1 cellular context compared by ENCODE assay signal in the genomic region with DNA sequence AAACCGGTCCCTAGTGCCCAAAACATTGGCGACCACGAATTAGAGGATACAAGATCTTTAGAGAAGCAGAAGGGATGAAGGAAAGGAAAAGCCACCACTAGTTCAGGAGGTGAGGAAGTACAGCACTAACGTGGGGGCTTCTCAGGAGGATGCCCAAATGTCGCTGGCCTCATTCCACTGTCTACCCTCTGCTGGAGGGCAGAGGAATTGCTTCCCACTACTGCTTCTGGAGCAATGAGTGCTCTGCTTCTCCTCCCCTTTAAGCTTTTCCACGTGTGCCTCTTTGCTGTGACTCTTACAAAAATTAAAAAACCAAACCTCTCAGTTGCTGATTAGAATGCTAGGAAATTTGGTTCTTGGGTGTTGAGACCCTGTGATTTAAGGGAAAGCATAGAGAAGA.
TF ChIP-seq lines count a peak whose summit lies in the region.

No MANE protein-coding gene starts in this region.

TF ChIP-seq in H1, 55 proteins besides CTCF, POLR2A, EP300 and RAD21 (continued from another document):
- TF ChIP-seq, protein P1, sequence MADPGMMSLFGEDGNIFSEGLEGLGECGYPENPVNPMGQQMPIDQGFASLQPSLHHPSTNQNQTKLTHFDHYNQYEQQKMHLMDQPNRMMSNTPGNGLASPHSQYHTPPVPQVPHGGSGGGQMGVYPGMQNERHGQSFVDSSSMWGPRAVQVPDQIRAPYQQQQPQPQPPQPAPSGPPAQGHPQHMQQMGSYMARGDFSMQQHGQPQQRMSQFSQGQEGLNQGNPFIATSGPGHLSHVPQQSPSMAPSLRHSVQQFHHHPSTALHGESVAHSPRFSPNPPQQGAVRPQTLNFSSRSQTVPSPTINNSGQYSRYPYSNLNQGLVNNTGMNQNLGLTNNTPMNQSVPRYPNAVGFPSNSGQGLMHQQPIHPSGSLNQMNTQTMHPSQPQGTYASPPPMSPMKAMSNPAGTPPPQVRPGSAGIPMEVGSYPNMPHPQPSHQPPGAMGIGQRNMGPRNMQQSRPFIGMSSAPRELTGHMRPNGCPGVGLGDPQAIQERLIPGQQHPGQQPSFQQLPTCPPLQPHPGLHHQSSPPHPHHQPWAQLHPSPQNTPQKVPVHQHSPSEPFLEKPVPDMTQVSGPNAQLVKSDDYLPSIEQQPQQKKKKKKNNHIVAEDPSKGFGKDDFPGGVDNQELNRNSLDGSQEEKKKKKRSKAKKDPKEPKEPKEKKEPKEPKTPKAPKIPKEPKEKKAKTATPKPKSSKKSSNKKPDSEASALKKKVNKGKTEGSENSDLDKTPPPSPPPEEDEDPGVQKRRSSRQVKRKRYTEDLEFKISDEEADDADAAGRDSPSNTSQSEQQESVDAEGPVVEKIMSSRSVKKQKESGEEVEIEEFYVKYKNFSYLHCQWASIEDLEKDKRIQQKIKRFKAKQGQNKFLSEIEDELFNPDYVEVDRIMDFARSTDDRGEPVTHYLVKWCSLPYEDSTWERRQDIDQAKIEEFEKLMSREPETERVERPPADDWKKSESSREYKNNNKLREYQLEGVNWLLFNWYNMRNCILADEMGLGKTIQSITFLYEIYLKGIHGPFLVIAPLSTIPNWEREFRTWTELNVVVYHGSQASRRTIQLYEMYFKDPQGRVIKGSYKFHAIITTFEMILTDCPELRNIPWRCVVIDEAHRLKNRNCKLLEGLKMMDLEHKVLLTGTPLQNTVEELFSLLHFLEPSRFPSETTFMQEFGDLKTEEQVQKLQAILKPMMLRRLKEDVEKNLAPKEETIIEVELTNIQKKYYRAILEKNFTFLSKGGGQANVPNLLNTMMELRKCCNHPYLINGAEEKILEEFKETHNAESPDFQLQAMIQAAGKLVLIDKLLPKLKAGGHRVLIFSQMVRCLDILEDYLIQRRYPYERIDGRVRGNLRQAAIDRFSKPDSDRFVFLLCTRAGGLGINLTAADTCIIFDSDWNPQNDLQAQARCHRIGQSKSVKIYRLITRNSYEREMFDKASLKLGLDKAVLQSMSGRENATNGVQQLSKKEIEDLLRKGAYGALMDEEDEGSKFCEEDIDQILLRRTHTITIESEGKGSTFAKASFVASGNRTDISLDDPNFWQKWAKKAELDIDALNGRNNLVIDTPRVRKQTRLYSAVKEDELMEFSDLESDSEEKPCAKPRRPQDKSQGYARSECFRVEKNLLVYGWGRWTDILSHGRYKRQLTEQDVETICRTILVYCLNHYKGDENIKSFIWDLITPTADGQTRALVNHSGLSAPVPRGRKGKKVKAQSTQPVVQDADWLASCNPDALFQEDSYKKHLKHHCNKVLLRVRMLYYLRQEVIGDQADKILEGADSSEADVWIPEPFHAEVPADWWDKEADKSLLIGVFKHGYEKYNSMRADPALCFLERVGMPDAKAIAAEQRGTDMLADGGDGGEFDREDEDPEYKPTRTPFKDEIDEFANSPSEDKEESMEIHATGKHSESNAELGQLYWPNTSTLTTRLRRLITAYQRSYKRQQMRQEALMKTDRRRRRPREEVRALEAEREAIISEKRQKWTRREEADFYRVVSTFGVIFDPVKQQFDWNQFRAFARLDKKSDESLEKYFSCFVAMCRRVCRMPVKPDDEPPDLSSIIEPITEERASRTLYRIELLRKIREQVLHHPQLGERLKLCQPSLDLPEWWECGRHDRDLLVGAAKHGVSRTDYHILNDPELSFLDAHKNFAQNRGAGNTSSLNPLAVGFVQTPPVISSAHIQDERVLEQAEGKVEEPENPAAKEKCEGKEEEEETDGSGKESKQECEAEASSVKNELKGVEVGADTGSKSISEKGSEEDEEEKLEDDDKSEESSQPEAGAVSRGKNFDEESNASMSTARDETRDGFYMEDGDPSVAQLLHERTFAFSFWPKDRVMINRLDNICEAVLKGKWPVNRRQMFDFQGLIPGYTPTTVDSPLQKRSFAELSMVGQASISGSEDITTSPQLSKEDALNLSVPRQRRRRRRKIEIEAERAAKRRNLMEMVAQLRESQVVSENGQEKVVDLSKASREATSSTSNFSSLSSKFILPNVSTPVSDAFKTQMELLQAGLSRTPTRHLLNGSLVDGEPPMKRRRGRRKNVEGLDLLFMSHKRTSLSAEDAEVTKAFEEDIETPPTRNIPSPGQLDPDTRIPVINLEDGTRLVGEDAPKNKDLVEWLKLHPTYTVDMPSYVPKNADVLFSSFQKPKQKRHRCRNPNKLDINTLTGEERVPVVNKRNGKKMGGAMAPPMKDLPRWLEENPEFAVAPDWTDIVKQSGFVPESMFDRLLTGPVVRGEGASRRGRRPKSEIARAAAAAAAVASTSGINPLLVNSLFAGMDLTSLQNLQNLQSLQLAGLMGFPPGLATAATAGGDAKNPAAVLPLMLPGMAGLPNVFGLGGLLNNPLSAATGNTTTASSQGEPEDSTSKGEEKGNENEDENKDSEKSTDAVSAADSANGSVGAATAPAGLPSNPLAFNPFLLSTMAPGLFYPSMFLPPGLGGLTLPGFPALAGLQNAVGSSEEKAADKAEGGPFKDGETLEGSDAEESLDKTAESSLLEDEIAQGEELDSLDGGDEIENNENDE (IDR thresholded peaks at IDR 0.05; ENCODE audit: insufficient replicate concordance, low read length) = no peak
- TF ChIP-seq SP1 (IDR thresholded peaks at IDR 0.05; ENCODE audit: low read depth, low read length) (no peak), GABPA (IDR thresholded peaks at IDR 0.05; ENCODE audit: borderline replicate concordance, insufficient read depth, low read length) (no peak), CBX8 (IDR thresholded peaks at IDR 0.05; ENCODE audit: borderline replicate concordance, low read depth, low read length) (no peak), SRF (IDR thresholded peaks at IDR 0.05; ENCODE audit: low read depth, low read length) (no peak), SUZ12 (IDR thresholded peaks at IDR 0.05; ENCODE audit: low read length) (no peak), HDAC2 (IDR thresholded peaks at IDR 0.05; ENCODE audit: borderline replicate concordance in 1 of 2, low read depth in 2 of 2, low read length in 2 of 2) (no peak), TBP (IDR thresholded peaks at IDR 0.05; ENCODE audit: low read depth, low read length) (no peak), EZH2 (IDR thresholded peaks at IDR 0.05; ENCODE audit: low read depth, low read length, severe bottlenecking) (no peak), CHD2 (IDR thresholded peaks at IDR 0.05; ENCODE audit: low read length) (no peak), SP2 (IDR thresholded peaks at IDR 0.05; ENCODE audit: low read length) (no peak)
- TF ChIP-seq, protein P2, sequence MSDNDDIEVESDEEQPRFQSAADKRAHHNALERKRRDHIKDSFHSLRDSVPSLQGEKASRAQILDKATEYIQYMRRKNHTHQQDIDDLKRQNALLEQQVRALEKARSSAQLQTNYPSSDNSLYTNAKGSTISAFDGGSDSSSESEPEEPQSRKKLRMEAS (IDR thresholded peaks at IDR 0.05) = no peak
- TF ChIP-seq, protein P3, sequence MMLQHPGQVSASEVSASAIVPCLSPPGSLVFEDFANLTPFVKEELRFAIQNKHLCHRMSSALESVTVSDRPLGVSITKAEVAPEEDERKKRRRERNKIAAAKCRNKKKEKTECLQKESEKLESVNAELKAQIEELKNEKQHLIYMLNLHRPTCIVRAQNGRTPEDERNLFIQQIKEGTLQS (IDR thresholded peaks at IDR 0.05; ENCODE audit: insufficient read depth, low read depth, low read length) = no peak
TF ChIP-seq in H1: peak in this region for 0.
